15 cellular contexts compared by ENCODE assay signal in the genomic region with DNA sequence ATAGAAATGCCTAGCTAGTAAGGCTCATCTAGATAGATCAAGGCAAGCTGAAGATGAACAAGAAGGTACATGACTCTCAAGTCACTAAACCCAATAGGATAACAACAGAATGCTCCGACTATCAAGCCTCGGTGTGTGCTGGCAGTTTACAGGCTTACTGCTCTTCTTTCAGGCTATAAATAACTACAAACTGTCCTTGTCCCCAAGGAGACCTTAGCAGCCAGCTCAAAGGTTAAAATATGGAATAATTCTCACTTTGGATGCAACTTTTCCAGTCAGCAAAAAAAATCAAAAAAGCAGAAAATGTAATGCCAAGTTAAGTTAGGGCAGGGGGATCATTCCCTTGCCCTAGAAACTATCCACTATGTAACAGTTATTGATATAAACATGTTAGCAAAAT. TPM values are rescaled to one million over a fixed set of nuclear protein-coding genes. Genes with fewer than 3 reads are reported as not detected.
A peak's percentile ranks its signal among the peaks of the same experiment; 100 is the strongest.
DNase-seq lines count a peak whose midpoint lies in the region; ATAC-seq and TF ChIP-seq lines count a peak whose summit lies in the region.
"Had no signal": no experiment of that assay in that cellular context is flagged by ENCODE, and none has a peak within 500 bp of the region (broad histone marks: within the 10 kb centered on the region; RNA-seq: fewer than 3 reads in every experiment).

No MANE protein-coding gene starts in this region.

- H2AK9ac ChIP-seq in IMR-90 (replicated peaks; ENCODE audit: low read depth, low read length, poor library complexity) = no peak overlapping the region

- WGBS in IMR-90 (ENCODE audit: extremely low coverage in 2 of 2, insufficient read length in 1 of 2), 2 experiments = no CpG with 5 or more reads among the region's 2 CpGs
- WGBS in liver = 24% methylated on average over 2 of the region's 2 CpGs

- H3K18ac ChIP-seq in IMR-90 (ENCODE audit: low read depth, low read length) = no peak overlapping the region

- no peak overlapping the region for H2BK5ac ChIP-seq in IMR-90 (ENCODE audit: low read depth, low read length, poor library complexity, severe bottlenecking)

- CTCF ChIA-PET in IMR-90 (lab: Yijun Ruan, JAX) = no interaction called here

- no peak overlapping the region for H4K8ac ChIP-seq in IMR-90 (ENCODE audit: low read depth in 2 of 2, low read length in 2 of 2)

- POLR2A ChIA-PET in IMR-90 (lab: Charles Lee; ENCODE audit: unreplicated experiment) = no interaction called here

- H3K9ac ChIP-seq in IMR-90 (ENCODE audit: low read depth, low read length) (no peak overlapping the region), endocrine pancreas (ENCODE audit: control insufficient read depth, insufficient read depth, low read length) (no peak overlapping the region), liver (ENCODE audit: low read depth in 1 of 2, low read length in 2 of 2) (peak overlapping the region in 1 of 2 donors; percentile 21), stomach smooth muscle (ENCODE audit: low read length in 2 of 2) (peak overlapping the region in 1 of 2 donors; percentile 30)

- peaks cover 12% of the 10 kb centered on the region; the same call in 1 of the 2 replicates for H4K20me1 ChIP-seq in IMR-90 (ENCODE audit: insufficient read depth, low read length)

- H2BK120ac ChIP-seq in IMR-90 (ENCODE audit: low read depth, low read length) = no peak overlapping the region

- H3K4me3 ChIP-seq in IMR-90 (ENCODE audit: insufficient read depth, low read depth, low read length) (no peak overlapping the region), endocrine pancreas (ENCODE audit: control insufficient read depth, insufficient read depth, low read length) (peak overlapping the region; percentile 22), liver (ENCODE audit: low read depth in 1 of 3, low read length in 3 of 3) (no peak overlapping the region), stomach smooth muscle (ENCODE audit: low read length in 2 of 2) (peak overlapping the region in 1 of 2 donors; percentile 29)

- peaks cover 22 to 57% of the 10 kb centered on the region in 2 experiments for H3K79me1 ChIP-seq in IMR-90 (ENCODE audit: low read depth in 1 of 2, low read length in 2 of 2)

- no peak overlapping the region; the same call in 1 of the 2 replicates for H4K91ac ChIP-seq in IMR-90 (ENCODE audit: insufficient read depth, low read depth, low read length)

- no peak for TF ChIP-seq CTCF in IMR-90 (conservative IDR thresholded peaks at IDR 0.05; ENCODE audit: low read depth, low read length)
- no peak for TF ChIP-seq CTCF in liver (IDR thresholded peaks at IDR 0.05; ENCODE audit: low read depth, low read length, missing input control)

- H3K36me3 ChIP-seq in IMR-90 (ENCODE audit: control insufficient read depth, insufficient read depth, low read length) (no peaks in the 10 kb centered on the region), endocrine pancreas (ENCODE audit: control insufficient read depth, insufficient read depth, low read length) (no peaks in the 10 kb centered on the region), liver (ENCODE audit: control insufficient read depth in 4 of 4, insufficient read depth in 3 of 4, low read depth in 1 of 4, low read length in 3 of 4) (no peaks in the 10 kb centered on the region), stomach smooth muscle (ENCODE audit: control insufficient read depth in 2 of 2, insufficient read depth in 2 of 2, low read length in 2 of 2) (no peaks in the 10 kb centered on the region)

- H3K14ac ChIP-seq in IMR-90 (replicated peaks; ENCODE audit: low read depth, low read length) = no peak overlapping the region

- ATAC-seq in IMR-90 (ENCODE audit: low read depth) (no peak), HG03520 (IDR thresholded peaks at IDR 0.05; ENCODE audit: unreplicated experiment) (no peak), HG03045 (IDR thresholded peaks at IDR 0.05; ENCODE audit: unreplicated experiment) (no peak)
- ATAC-seq: PC-3; stimulated activated naive CD8-positive, alpha-beta T cell treated with anti-CD3 and anti-CD28 coated beads, Interleukin-15, amount 100 ng/mL, for 72 hours had no signal

- H3K27me3 ChIP-seq in IMR-90 (ENCODE audit: control insufficient read depth, insufficient read depth, low read length) = no peaks in the 10 kb centered on the region
- H3K27me3 ChIP-seq in endocrine pancreas (ENCODE audit: control insufficient read depth, insufficient read depth, low read length) = no peaks in the 10 kb centered on the region
- no peaks in the 10 kb centered on the region for H3K27me3 ChIP-seq in liver (ENCODE audit: control insufficient read depth in 4 of 4, insufficient read depth in 4 of 4, low read length in 3 of 4)
- H3K27me3 ChIP-seq in stomach smooth muscle (ENCODE audit: control insufficient read depth in 1 of 2, insufficient read depth in 2 of 2, low read length in 2 of 2) = no peaks in the 10 kb centered on the region

- TF ChIP-seq RAD21 in IMR-90 (IDR thresholded peaks at IDR 0.05; ENCODE audit: low read length) (no peak), liver (IDR thresholded peaks at IDR 0.05) (no peak)

- DNase-seq in IMR-90 = no peak
- DNase-seq in ecto neural progenitor cell (ENCODE audit: low spot score) = no peak
- no peak for DNase-seq in T-helper 2 cell
- DNase-seq: activated CD8-positive, alpha-beta memory T cell treated with anti-CD3 and anti-CD28 coated beads for 24 hours; activated gamma-delta T cell; NCI-H1105; NCI-H446; PC-3; stimulated activated naive CD8-positive, alpha-beta T cell treated with anti-CD3 and anti-CD28 coated beads, Interleukin-15, amount 100 ng/mL, for 72 hours had no signal

- no peaks in the 10 kb centered on the region for H3K9me3 ChIP-seq in IMR-90 (ENCODE audit: control insufficient read depth, insufficient read depth, low read length)
- H3K9me3 ChIP-seq in endocrine pancreas (ENCODE audit: control insufficient read depth, low read length) = no peaks in the 10 kb centered on the region
- H3K9me3 ChIP-seq in liver (ENCODE audit: control insufficient read depth in 4 of 4, low read length in 3 of 4) = no peaks in the 10 kb centered on the region
- H3K9me3 ChIP-seq in stomach smooth muscle (ENCODE audit: control insufficient read depth in 2 of 2, low read length in 2 of 2) = no peaks in the 10 kb centered on the region

- H2BK15ac ChIP-seq in IMR-90 (ENCODE audit: low read depth, low read length) = no peak overlapping the region

- H2AFZ ChIP-seq in IMR-90 (replicated peaks; ENCODE audit: low read length, poor library complexity) = no peak overlapping the region

- peaks cover 10% of the 10 kb centered on the region for H3K4me1 ChIP-seq in IMR-90 (ENCODE audit: control insufficient read depth, insufficient read depth, low read length)
- H3K4me1 ChIP-seq in endocrine pancreas (ENCODE audit: control insufficient read depth, insufficient read depth, low read length) = peaks cover 32% of the 10 kb centered on the region
- peaks cover 10 to 67% (median 52%) of the 10 kb centered on the region in 4 donors for H3K4me1 ChIP-seq in liver (ENCODE audit: control insufficient read depth in 4 of 4, insufficient read depth in 4 of 4, low read length in 3 of 4)
- peaks cover 29% of the 10 kb centered on the region for H3K4me1 ChIP-seq in stomach smooth muscle (ENCODE audit: control insufficient read depth, insufficient read depth, low read length)

- peak overlapping the region; percentile 39; the same call in 1 of the 2 replicates for H2AK5ac ChIP-seq in IMR-90 (ENCODE audit: low read depth, low read length)

- no TSS peak for BruUV-seq in IMR-90 (replicated peaks; lab: Mats Ljungman, UMichigan)

- peaks cover 6% of the 10 kb centered on the region for H3K9me1 ChIP-seq in IMR-90 (ENCODE audit: insufficient read depth, low read length)

- H2BK20ac ChIP-seq in IMR-90 (ENCODE audit: low read depth, low read length) = no peak overlapping the region; the same call in 1 of the 2 replicates

- no peak overlapping the region for H3K4me2 ChIP-seq in IMR-90 (ENCODE audit: low read depth, low read length)

- 0 out of 2 replicates have a peak overlapping the region, but pooled peaks have one; percentile 11 for H3K23ac ChIP-seq in IMR-90 (ENCODE audit: low read depth, low read length)

- no peak for TF ChIP-seq POLR2A in IMR-90 (IDR thresholded peaks at IDR 0.05; ENCODE audit: low read depth, low read length)

- H4K5ac ChIP-seq in IMR-90 (ENCODE audit: low read depth, low read length) = no peak overlapping the region

- H3K56ac ChIP-seq in IMR-90 (ENCODE audit: extremely low read depth, insufficient read depth, low read length) = no peak overlapping the region

- H3K4ac ChIP-seq in IMR-90 (ENCODE audit: low read depth, low read length) = 0 out of 2 replicates have a peak overlapping the region, but pooled peaks have one; percentile 13

- H3K27ac ChIP-seq in IMR-90 (ENCODE audit: insufficient read depth, low read length) (no peak overlapping the region), liver (ENCODE audit: low read depth in 1 of 2, low read length in 2 of 2) (peak overlapping the region in 1 of 2 donors; percentile 7), stomach smooth muscle (ENCODE audit: low read length) (peak overlapping the region; percentile 46)

- in situ Hi-C loops in IMR-90 (cut with MboI; ENCODE audit: low sequenced_read_pairs) = no loop called here

- intact Hi-C loops in IMR-90 (cut with micrococcal nuclease) = no loop called here

- dilution Hi-C loops in IMR-90 (cut with HindIII; ENCODE audit: low sequenced_read_pairs, unreplicated experiment) = no loop called here

TF ChIP-seq in liver, 16 proteins besides CTCF, POLR2A, EP300 and RAD21 (continues in another document):
- peak; percentile 9 to 19 for TF ChIP-seq RXRA (IDR thresholded peaks at IDR 0.05)
- TF ChIP-seq GABPA (IDR thresholded peaks at IDR 0.05 in 1 of 2, conservative IDR thresholded peaks at IDR 0.05 in 1 of 2) = no peak

RNA-seq across cellular contexts. Expression of a gene that starts 44.6 kb away (rescaled TPM):
- total RNA-seq in IMR-90 (2012; rRNA removed) = 47.5 and 56.9 TPM in 2 replicates
- polyA plus RNA-seq in IMR-90 (2012; rRNA removed) = 24.9 and 32.0 TPM in 2 replicates
- 16.5 and 26.0 TPM in 2 replicates for polyA plus RNA-seq in IMR-90 (2012; cell fraction: cytosol; rRNA removed)
- polyA plus RNA-seq in IMR-90 (2012; cell fraction: nucleus; rRNA removed; ENCODE audit: low replicate concordance) = 30.3 and 35.4 TPM in 2 replicates
- 10 to 100 TPM; 48.6 to 50.8 TPM for total RNA-seq in liver
- 10 to 100 TPM; 21.6 to 36.3 TPM for polyA plus RNA-seq in liver

RNA-seq across cellular contexts. Expression of a gene that starts 57.6 kb away (rescaled TPM):
- total RNA-seq in IMR-90 (2012; rRNA removed) (0.18 and 0.28 TPM in 2 replicates), liver (under 1 TPM in 1 of 2 donors, not detected in 1; 0.17 TPM)
- polyA plus RNA-seq in IMR-90 (2012; rRNA removed) (0.20 and 0.31 TPM in 2 replicates), liver (under 1 TPM in 1 of 2 donors, not detected in 1; 0.22 TPM)
- 0.22 and 0.25 TPM in 2 replicates for polyA plus RNA-seq in IMR-90 (2012; cell fraction: cytosol; rRNA removed)
- 0.03 and 0.14 TPM in 2 replicates for polyA plus RNA-seq in IMR-90 (2012; cell fraction: nucleus; rRNA removed; ENCODE audit: low replicate concordance)
- polyA plus RNA-seq: IgD-negative memory B cell had no signal
